ENCODE assay signal across 21 cellular contexts in the genomic region with DNA sequence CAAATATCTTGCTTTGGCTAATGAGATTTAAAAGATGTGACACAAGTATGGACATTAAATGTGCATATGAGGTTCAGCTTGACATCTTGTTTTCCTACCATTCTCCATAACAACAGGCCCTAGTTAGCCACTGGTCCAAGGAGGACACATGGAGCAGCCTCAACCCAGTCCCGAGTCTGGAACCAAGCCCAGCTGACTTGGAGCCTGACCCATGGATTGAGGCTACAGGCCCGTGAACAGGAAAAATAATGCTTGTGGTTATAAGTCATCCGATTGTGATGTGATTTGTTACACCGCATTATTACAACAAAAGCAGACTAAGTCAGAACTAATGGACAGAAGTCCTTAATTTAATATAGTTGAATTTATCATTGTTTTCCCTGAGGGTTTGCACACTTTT.
A peak's percentile ranks its signal among the peaks of the same experiment; 100 is the strongest.
DNase-seq lines count a peak whose midpoint lies in the region; ATAC-seq and TF ChIP-seq lines count a peak whose summit lies in the region.
"Had no signal": no experiment of that assay in that cellular context is flagged by ENCODE, and none has a peak within 500 bp of the region (broad histone marks: within the 10 kb centered on the region; RNA-seq: fewer than 3 reads in every experiment).

No MANE protein-coding gene starts in this region.

- peak; percentile 6 for DNase-seq in AG08396 (ENCODE audit: low spot score)
- peak; percentile 5 for DNase-seq in HFF-Myc (ENCODE audit: extremely low read depth, low read depth)
- DNase-seq in astrocyte of the hippocampus (ENCODE audit: low read depth, low spot score) = peak; percentile 42
- peak; percentile 11 for DNase-seq in foreskin melanocyte
- DNase-seq in activated CD4-positive, CD25-positive, alpha-beta regulatory T cell (lab: John Stamatoyannopoulos, UW) = no peak
- no peak for DNase-seq in stimulated activated CD4-positive, alpha-beta T cell treated with anti-CD3 and anti-CD28 coated beads, Interleukin-15, amount 100 ng/mL, for 24 hours
- DNase-seq in NCI-H1694 treated with DMSO at 0.1 percent for 48 hours (lab: John Stamatoyannopoulos, UW) = no peak
- DNase-seq: activated naive CD4-positive, alpha-beta T cell treated with anti-CD3 and anti-CD28 coated beads for 36 hours; adrenal gland; DMS79; head of caudate nucleus; kidney glomerular epithelial cell; mucosa of descending colon; NCI-H1105 treated with DMSO at 0.1 percent for 48 hours; NCI-H2029; NCI-H526 treated with DMSO at 0.1 percent for 48 hours; SIG-M5; SW 1271; T-helper 9 cell had no signal

- ATAC-seq in GM21825 (IDR thresholded peaks at IDR 0.05; ENCODE audit: unreplicated experiment) = no peak
- ATAC-seq: mucosa of descending colon had no signal

- TF ChIP-seq CTCF in HFF-Myc (IDR thresholded peaks at IDR 0.05; ENCODE audit: low read depth, low read length, missing control alignments) = no peak

- H3K4me3 ChIP-seq in HFF-Myc (replicated peaks; ENCODE audit: low read depth, low read length) = no peak overlapping the region
- H3K4me3 ChIP-seq: adrenal gland, mucosa of descending colon, smooth muscle cell had no signal

Comparison
In these comparisons a context has a peak if more than half of its experiments do, and no peak if none do; other contexts are left out.
1. DNase-seq: peak in AG08396 (single experiment), HFF-Myc (single experiment), astrocyte of the hippocampus (single experiment) and foreskin melanocyte (single experiment); none in activated CD4-positive, CD25-positive, alpha-beta regulatory T cell (0 of 4), stimulated activated CD4-positive, alpha-beta T cell treated with anti-CD3 and anti-CD28 coated beads, Interleukin-15, amount 100 ng/mL, for 24 hours (single experiment) and NCI-H1694 treated with DMSO at 0.1 percent for 48 hours (single experiment).